In genomic region chr17:42241871-42242270, GRCh38 we compare ENCODE assay signal across 2 cellular contexts.
TF ChIP-seq lines count a peak whose summit lies in the region.

No MANE protein-coding gene starts in this region.

TF ChIP-seq in HEK293T, 16 proteins besides CTCF, POLR2A, EP300 and RAD21:
- TF ChIP-seq PKNOX1 (IDR thresholded peaks at IDR 0.05) (0 out of 2 replicates have a peak, but pooled peaks have one; percentile 16), NFRKB (IDR thresholded peaks at IDR 0.05) (no peak)

TF ChIP-seq in K562, 482 proteins besides CTCF, POLR2A, EP300 and RAD21:
- TF ChIP-seq SOX6 (IDR thresholded peaks at IDR 0.05) = 0 out of 2 replicates have a peak, but pooled peaks have one; percentile 13
- TF ChIP-seq IFI16 (CRISPR knock-in tag; IDR thresholded peaks at IDR 0.05) = no peak
- 0 out of 2 replicates have a peak, but pooled peaks have one; percentile 65 for TF ChIP-seq MECOM (CRISPR knock-in tag; IDR thresholded peaks at IDR 0.05)
- TF ChIP-seq PTTG1 (tag; IDR thresholded peaks at IDR 0.05; ENCODE audit: low read depth) = no peak
- TF ChIP-seq RAD51 (IDR thresholded peaks at IDR 0.05; ENCODE audit: borderline replicate concordance, low read depth) = no peak
- TF ChIP-seq TCF7L2 (IDR thresholded peaks at IDR 0.05; ENCODE audit: low read depth, low read length) = no peak
- peak; percentile 65 for TF ChIP-seq PKNOX1 (IDR thresholded peaks at IDR 0.05)
- TF ChIP-seq PURB (CRISPR knock-in tag; IDR thresholded peaks at IDR 0.05; ENCODE audit: low read depth) = no peak
- no peak for TF ChIP-seq HDAC2 (IDR thresholded peaks at IDR 0.05)
- TF ChIP-seq KDM1A (IDR thresholded peaks at IDR 0.05) = peak; percentile 27 to 42; a peak in 2 of 4 replicates
- TF ChIP-seq FOXM1 (IDR thresholded peaks at IDR 0.05; ENCODE audit: low read depth) = no peak
- no peak for TF ChIP-seq FOXM1 (CRISPR knock-in tag; IDR thresholded peaks at IDR 0.05; ENCODE audit: low read depth)
- TF ChIP-seq PBX2 (CRISPR knock-in tag; IDR thresholded peaks at IDR 0.05; ENCODE audit: low read depth) = no peak
- TF ChIP-seq PBX2 (tag; conservative IDR thresholded peaks at IDR 0.05; ENCODE audit: low read depth) = peak; percentile 50; the same call in 1 of the 2 replicates
- TF ChIP-seq ZNF41 (CRISPR knock-in tag; conservative IDR thresholded peaks at IDR 0.05) = no peak
- no peak for TF ChIP-seq LEF1 (IDR thresholded peaks at IDR 0.05)
- TF ChIP-seq MEIS2 (IDR thresholded peaks at IDR 0.05; ENCODE audit: partially characterized antibody) = peak; percentile 67
- no peak for TF ChIP-seq ZNF584 (CRISPR knock-in tag; IDR thresholded peaks at IDR 0.05; ENCODE audit: low read depth)
- no peak for TF ChIP-seq STAT5A (IDR thresholded peaks at IDR 0.05; ENCODE audit: borderline replicate concordance, low read length)
- no peak for TF ChIP-seq FUS (optimal IDR thresholded peaks at IDR 0.05; ENCODE audit: low read depth, low read length)
- TF ChIP-seq NR0B1 (IDR thresholded peaks at IDR 0.05; ENCODE audit: partially characterized antibody) = no peak
